Comparison of ENCODE assay signal across 9 cellular contexts in the genomic region with DNA sequence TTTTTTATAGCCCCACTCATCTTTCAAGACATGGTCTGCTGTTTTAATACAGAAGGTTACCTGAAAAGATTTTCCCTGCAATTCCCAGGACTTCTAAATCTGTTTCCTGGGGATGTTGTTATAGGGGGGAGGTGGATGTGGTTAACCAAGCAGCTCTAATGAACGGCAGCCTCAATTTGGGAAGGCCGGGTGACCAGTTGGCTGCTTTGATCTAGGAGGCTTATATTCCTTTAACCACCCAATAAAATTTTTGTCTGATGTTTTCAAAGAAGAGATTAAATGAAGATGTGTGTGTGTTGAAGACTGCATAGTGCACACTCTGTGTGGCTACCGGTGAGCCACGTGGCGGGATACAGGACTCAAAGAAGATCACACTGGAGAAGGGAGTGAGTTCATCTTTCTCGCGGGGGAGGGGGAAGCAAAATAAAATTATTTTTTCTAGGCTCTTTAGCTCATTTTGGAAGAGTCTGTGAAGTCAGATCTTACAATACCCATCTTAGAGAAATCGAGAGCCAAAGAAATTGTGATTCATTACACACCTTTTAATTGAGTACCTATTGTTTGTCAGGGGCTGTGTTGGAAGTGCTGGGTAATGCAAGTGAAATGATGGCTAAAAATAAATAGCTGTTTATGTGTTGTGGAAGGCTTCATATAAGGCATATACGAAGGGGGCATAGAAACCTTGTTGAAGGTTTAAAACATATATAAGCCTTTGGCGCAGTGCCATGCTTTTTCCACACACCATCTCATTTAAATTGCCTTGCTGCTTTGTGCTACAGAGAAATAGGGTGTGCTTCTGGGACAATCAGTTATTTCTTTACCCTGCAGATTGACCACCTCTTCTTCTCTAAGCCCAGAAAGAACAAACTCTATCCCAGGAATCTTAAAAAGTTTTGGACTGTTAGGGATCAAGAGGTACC. TPM values are rescaled to one million over a fixed set of nuclear protein-coding genes. Genes with fewer than 3 reads are reported as not detected.
DNase-seq lines count a peak whose midpoint lies in the region; ATAC-seq and TF ChIP-seq lines count a peak whose summit lies in the region.
"Had no signal": no experiment of that assay in that cellular context is flagged by ENCODE, and none has a peak within 500 bp of the region (broad histone marks: within the 10 kb centered on the region; RNA-seq: fewer than 3 reads in every experiment).

No MANE protein-coding gene starts in this region.

- peaks cover 0 to 24% (median 0%) of the 10 kb centered on the region in 9 donors for H3K36me3 ChIP-seq in heart left ventricle
- no peaks in the 10 kb centered on the region for H3K36me3 ChIP-seq in thyroid gland
- H3K36me3 ChIP-seq: neutrophil had no signal

- H3K9me3 ChIP-seq in heart left ventricle (no peaks in the 10 kb centered on the region), thyroid gland (no peaks in the 10 kb centered on the region)
- H3K9me3 ChIP-seq: neutrophil had no signal

- no peak for TF ChIP-seq CTCF in heart left ventricle (IDR thresholded peaks at IDR 0.05)
- no peak for TF ChIP-seq CTCF in thyroid gland (IDR thresholded peaks at IDR 0.05)

- TF ChIP-seq POLR2A in heart left ventricle (IDR thresholded peaks at IDR 0.05) (no peak), thyroid gland (IDR thresholded peaks at IDR 0.05) (no peak)

- H3K27me3 ChIP-seq in heart left ventricle (no peaks in the 10 kb centered on the region), thyroid gland (no peaks in the 10 kb centered on the region)
- H3K27me3 ChIP-seq: neutrophil had no signal

- 63 to 72% (median 67%) methylated on average over 10 of the region's 10 CpGs for WGBS in heart left ventricle, 4 donors
- WGBS in thyroid gland, 2 donors: 65 to 66% methylated on average over 10 of the region's 10 CpGs

- H3K27ac Mint-ChIP-seq in activated T-cell treated with anti-CD3 and anti-CD28 coated beads, Interleukin-2, amount 50 U/mL, for 72 hours: peak overlapping the region; percentile 83

- H3K27ac ChIP-seq in heart left ventricle: peak overlapping the region in 11 of 12 donors; percentile 35 to 80 (median 70)
- H3K27ac ChIP-seq in thyroid gland: peak overlapping the region; percentile 43 to 71 (median 69)
- H3K27ac ChIP-seq: neutrophil had no signal

- DNase-seq in heart left ventricle: no peak
- DNase-seq in left ventricle myocardium superior: no peak
- no peak for DNase-seq in activated T-cell treated with anti-CD3 and anti-CD28 coated beads, Interleukin-2, amount 50 U/mL, for 72 hours
- DNase-seq in islet precursor cell: peak; percentile 54
- no peak for DNase-seq in thyroid gland
- DNase-seq in mucosa of gallbladder (ENCODE audit: low spot score): no peak

- no peaks in the 10 kb centered on the region for H3K27me3 Mint-ChIP-seq in activated T-cell treated with anti-CD3 and anti-CD28 coated beads, Interleukin-2, amount 50 U/mL, for 72 hours (ENCODE audit: low read depth)

- no peaks in the 10 kb centered on the region for H3K9me3 Mint-ChIP-seq in activated T-cell treated with anti-CD3 and anti-CD28 coated beads, Interleukin-2, amount 50 U/mL, for 72 hours

- H3K4me3 ChIP-seq in heart left ventricle (peak overlapping the region in 3 of 12 donors; percentile 2 to 16 (median 12)), thyroid gland (replicated peaks in 1 of 3) (no peak overlapping the region)

- H3K4me3 Mint-ChIP-seq in activated T-cell treated with anti-CD3 and anti-CD28 coated beads, Interleukin-2, amount 50 U/mL, for 72 hours: peak overlapping the region; percentile 77 to 78

- H3K4me1 Mint-ChIP-seq in activated T-cell treated with anti-CD3 and anti-CD28 coated beads, Interleukin-2, amount 50 U/mL, for 72 hours (ENCODE audit: low read depth): peaks cover 91% of the 10 kb centered on the region

- H3K36me3 Mint-ChIP-seq in activated T-cell treated with anti-CD3 and anti-CD28 coated beads, Interleukin-2, amount 50 U/mL, for 72 hours (ENCODE audit: insufficient read depth in 2 of 2): peaks cover 0 to 6% of the 10 kb centered on the region in 2 donors

- no peak for ATAC-seq in heart left ventricle
- ATAC-seq in left ventricle myocardium superior: no peak
- peak; percentile 30 to 35 for ATAC-seq in activated T-cell treated with anti-CD3 and anti-CD28 coated beads, Interleukin-2, amount 50 U/mL, for 72 hours (replicated peaks in 1 of 2)
- no peak for ATAC-seq in HG03342 (IDR thresholded peaks at IDR 0.05; ENCODE audit: unreplicated experiment)
- no peak for ATAC-seq in GM18502 (IDR thresholded peaks at IDR 0.05; ENCODE audit: poor library complexity, unreplicated experiment)

- intact Hi-C loops in heart left ventricle (cut with DNase I): loop anchor here in 6 of 10 donors (5.0 to 10.0 kb wide), 5 partner anchors 45 to 305 kb away; a partner anchor contains a TSS
- intact Hi-C loops in left ventricle myocardium superior (cut with micrococcal nuclease): loop anchor here (5.0 to 10.0 kb wide), 2 partner anchors 150 to 302 kb away; no protein-coding TSS in a partner anchor
- intact Hi-C loops in thyroid gland (cut with DNase I): loop anchor here (10.0 kb wide), 1 partner anchor 192 kb away; a partner anchor contains a TSS

- H3K4me1 ChIP-seq in heart left ventricle (peaks cover 4 to 93% (median 67%) of the 10 kb centered on the region in 12 donors), thyroid gland (peaks cover 30 to 52% of the 10 kb centered on the region in 2 donors)

RNA-seq across cellular contexts. Expression of a gene that starts 18.5 kb away (rescaled TPM):
- total RNA-seq in heart left ventricle (10 to 100 TPM; 14.3 to 42.3 (median 18.6) TPM), left ventricle myocardium superior (21.1 TPM), thyroid gland (10 to 100 TPM; 19.8 to 55.4 (median 31.8) TPM), mucosa of gallbladder (18.6 TPM)
- 10 to 100 TPM in 1 of 2 donors, 1 to 10 TPM in 1; 5.7 to 20.7 TPM for polyA plus RNA-seq in heart left ventricle
- 10 to 100 TPM; 31.2 to 34.9 TPM for total RNA-seq in activated T-cell treated with anti-CD3 and anti-CD28 coated beads, Interleukin-2, amount 50 U/mL, for 72 hours

Comparison
In these comparisons a context has a peak if more than half of its experiments do, and no peak if none do; other contexts are left out.
1. ATAC-seq: peak in activated T-cell treated with anti-CD3 and anti-CD28 coated beads, Interleukin-2, amount 50 U/mL, for 72 hours (2 of 2); none in heart left ventricle (0 of 4), left ventricle myocardium superior (single experiment), HG03342 (single experiment) and GM18502 (single experiment).